ENCODE assay signal across 14 cellular contexts in genomic region chr6:16243055-16243454, GRCh38. TPM values are rescaled to one million over a fixed set of nuclear protein-coding genes. Genes with fewer than 3 reads are reported as not detected.
A peak's percentile ranks its signal among the peaks of the same experiment; 100 is the strongest.
DNase-seq lines count a peak whose midpoint lies in the region; ATAC-seq lines count a peak whose summit lies in the region.
"Had no signal": no experiment of that assay in that cellular context is flagged by ENCODE, and none has a peak within 500 bp of the region (broad histone marks: within the 10 kb centered on the region; RNA-seq: fewer than 3 reads in every experiment).

No MANE protein-coding gene starts in this region.

- no peak overlapping the region for H3K4ac ChIP-seq in mesenchymal stem cell (ENCODE audit: low read depth in 1 of 2, low read length in 2 of 2)

- H3K23ac ChIP-seq in mesenchymal stem cell (ENCODE audit: low read length in 2 of 2), result no peak overlapping the region

- no peak overlapping the region for H2BK120ac ChIP-seq in mesenchymal stem cell (ENCODE audit: low read depth, low read length)

- WGBS in mesenchymal stem cell, result 76% methylated on average over 5 of the region's 8 CpGs

- ATAC-seq in HG03045 (IDR thresholded peaks at IDR 0.05; ENCODE audit: unreplicated experiment) (no peak), HG03139 (IDR thresholded peaks at IDR 0.05; ENCODE audit: unreplicated experiment) (no peak)
- ATAC-seq: upper lobe of right lung had no signal

- H2BK5ac ChIP-seq in mesenchymal stem cell (ENCODE audit: low read depth, low read length, poor library complexity, severe bottlenecking), result no peak overlapping the region

- peaks cover 0 to 11% of the 10 kb centered on the region in 2 experiments for H3K36me3 ChIP-seq in mesenchymal stem cell (ENCODE audit: control insufficient read depth in 1 of 2, insufficient read depth in 2 of 2, low read depth in 1 of 2, low read length in 2 of 2)
- H3K36me3 ChIP-seq: BLaER1 treated with 17β-estradiol and CSF1 and Interleukin-3, amounts not matched to agents 10 nM and 100 nM; upper lobe of right lung had no signal

- peaks cover 15% of the 10 kb centered on the region for H3K4me1 ChIP-seq in mesenchymal stem cell (ENCODE audit: control insufficient read depth, insufficient read depth, low read depth, low read length)

- peak; percentile 80 for DNase-seq in AG08396 (ENCODE audit: low spot score)
- peak; percentile 9 to 49 for DNase-seq in NCI-H446 (lab: John Stamatoyannopoulos, UW)
- peak; percentile 67 for DNase-seq in dedifferentiated amniotic fluid mesenchymal stem cell (ENCODE audit: extremely low spot score)
- no peak for DNase-seq in mesenchymal stem cell
- DNase-seq in SIG-M5 (lab: John Stamatoyannopoulos, UW), result no peak
- DNase-seq in NCI-H128 (lab: John Stamatoyannopoulos, UW; ENCODE audit: unreplicated experiment), result no peak
- DNase-seq: activated CD4-positive, alpha-beta T cell treated with anti-CD3 and anti-CD28 coated beads for 4 hours; activated gamma-delta T cell; effector CD4-positive, alpha-beta T cell; NCI-H1694; upper lobe of right lung had no signal

- H3K14ac ChIP-seq in mesenchymal stem cell (ENCODE audit: low read length in 2 of 2), result no peak overlapping the region

- no peaks in the 10 kb centered on the region for H3K27me3 ChIP-seq in mesenchymal stem cell (ENCODE audit: control insufficient read depth in 1 of 2, insufficient read depth in 1 of 2, low read length in 2 of 2)
- H3K27me3 ChIP-seq: upper lobe of right lung had no signal

- no peak overlapping the region for H2AFZ ChIP-seq in mesenchymal stem cell (ENCODE audit: low read depth, low read length)

- H2BK12ac ChIP-seq in mesenchymal stem cell (ENCODE audit: low read length in 2 of 2), result no peak overlapping the region

- H4K8ac ChIP-seq in mesenchymal stem cell (ENCODE audit: low read length), result no peak overlapping the region

- no peak overlapping the region for H3K18ac ChIP-seq in mesenchymal stem cell (ENCODE audit: low read depth in 1 of 2, low read length in 2 of 2)

- no peaks in the 10 kb centered on the region for H3K79me1 ChIP-seq in mesenchymal stem cell (replicated peaks; ENCODE audit: low read length, poor library complexity, severe bottlenecking)

- no peak overlapping the region for H3K27ac ChIP-seq in mesenchymal stem cell (ENCODE audit: low read length, poor library complexity, severe bottlenecking)
- H3K27ac ChIP-seq: BLaER1 treated with 17β-estradiol and CSF1 and Interleukin-3, amounts not matched to agents 10 nM and 100 nM; upper lobe of right lung had no signal

- H3K4me2 ChIP-seq in mesenchymal stem cell (ENCODE audit: low read length, poor library complexity, severe bottlenecking), result no peak overlapping the region
- H3K4me2 ChIP-seq: BLaER1 treated with 17β-estradiol and CSF1 and Interleukin-3, amounts not matched to agents 10 nM and 100 nM had no signal

- H3K4me3 ChIP-seq in mesenchymal stem cell (ENCODE audit: insufficient read depth in 1 of 2, low read depth in 1 of 2, low read length in 2 of 2), result no peak overlapping the region
- H3K4me3 ChIP-seq: BLaER1 treated with 17β-estradiol and CSF1 and Interleukin-3, amounts not matched to agents 10 nM and 100 nM; upper lobe of right lung had no signal

- H3K9ac ChIP-seq in mesenchymal stem cell (ENCODE audit: low read length), result peak overlapping the region; percentile 23
- H3K9ac ChIP-seq: BLaER1 treated with 17β-estradiol and CSF1 and Interleukin-3, amounts not matched to agents 10 nM and 100 nM had no signal

- no peak overlapping the region for H4K91ac ChIP-seq in mesenchymal stem cell (ENCODE audit: low read length)

- no peak overlapping the region for H2BK15ac ChIP-seq in mesenchymal stem cell (ENCODE audit: low read depth, poor library complexity, severe bottlenecking)

- H2AK5ac ChIP-seq in mesenchymal stem cell (ENCODE audit: low read length, severe bottlenecking), result no peak overlapping the region

- H3K9me3 ChIP-seq in mesenchymal stem cell (ENCODE audit: control insufficient read depth, low read length), result no peaks in the 10 kb centered on the region
- H3K9me3 ChIP-seq: BLaER1 treated with 17β-estradiol and CSF1 and Interleukin-3, amounts not matched to agents 10 nM and 100 nM; upper lobe of right lung had no signal

RNA-seq across cellular contexts. Expression of gene GMPR, which starts 4.7 kb away (rescaled TPM):
- polyA plus RNA-seq in mesenchymal stem cell (2013, experiment 1 of 2), result 23.7 TPM
- 26.0 TPM for polyA plus RNA-seq in mesenchymal stem cell (2013, experiment 2 of 2)

Comparison
In these comparisons a context has a peak if more than half of its experiments do, and no peak if none do; other contexts are left out.
1. DNase-seq: peak in AG08396 (single experiment), NCI-H446 (2 of 2) and dedifferentiated amniotic fluid mesenchymal stem cell (single experiment); none in mesenchymal stem cell (single experiment), SIG-M5 (single experiment) and NCI-H128 (single experiment).